Comparison of ENCODE assay signal across 1 cellular context in genomic region chr20:63900373-63900772, GRCh38.
TF ChIP-seq lines count a peak whose summit lies in the region.

No MANE protein-coding gene starts in this region.

TF ChIP-seq in HepG2, 621 proteins besides CTCF, POLR2A, EP300 and RAD21:
- TF ChIP-seq ZNF121 (CRISPR knock-in tag; IDR thresholded peaks at IDR 0.05), result peak; percentile 49; the same call in 1 of the 2 replicates
- peak; percentile 35; the same call in 1 of the 2 replicates for TF ChIP-seq CEBPB (IDR thresholded peaks at IDR 0.05; ENCODE audit: borderline replicate concordance, low read depth, low read length)
- no peak for TF ChIP-seq TMF1 (CRISPR knock-in tag; IDR thresholded peaks at IDR 0.05; ENCODE audit: low read depth)
